Comparison of ENCODE assay signal across 8 cellular contexts in genomic region chr7:43758861-43759683, GRCh38. TPM values are rescaled to one million over a fixed set of nuclear protein-coding genes. Genes with fewer than 3 reads are reported as not detected.
DNase-seq lines count a peak whose midpoint lies in the region; ATAC-seq, FAIRE-seq and TF ChIP-seq lines count a peak whose summit lies in the region.

No MANE protein-coding gene starts in this region.

- peak overlapping the region; percentile 81 for H3K4me3 Mint-ChIP-seq in activated T-helper 17 cell treated with anti-CD3 and anti-CD28 coated beads, Interleukin-2, amount 50 U/mL, for 72 hours
- H3K4me3 Mint-ChIP-seq in neural crest cell = peak overlapping the region; percentile 86

- peak overlapping the region; percentile 59 for H3K27ac Mint-ChIP-seq in activated T-helper 17 cell treated with anti-CD3 and anti-CD28 coated beads, Interleukin-2, amount 50 U/mL, for 72 hours
- H3K27ac Mint-ChIP-seq in neural crest cell (ENCODE audit: unreplicated experiment) = no peak overlapping the region

- no peaks in the 10 kb centered on the region for H3K27me3 Mint-ChIP-seq in activated T-helper 17 cell treated with anti-CD3 and anti-CD28 coated beads, Interleukin-2, amount 50 U/mL, for 72 hours
- peaks cover 27% of the 10 kb centered on the region for H3K27me3 Mint-ChIP-seq in neural crest cell (ENCODE audit: low read depth)

- peak; percentile 45 for ATAC-seq in HG02763 (IDR thresholded peaks at IDR 0.05; ENCODE audit: unreplicated experiment)
- ATAC-seq in activated T-helper 17 cell treated with anti-CD3 and anti-CD28 coated beads, Interleukin-2, amount 50 U/mL, for 72 hours (replicated peaks) = peak; percentile 73
- peak; percentile 80 for ATAC-seq in upper lobe of right lung

- H3K4me3 ChIP-seq in NT2/D1 (ENCODE audit: insufficient read length, low read depth) = peak overlapping the region; percentile 70
- H3K4me3 ChIP-seq in fibroblast of the aortic adventitia (ENCODE audit: low read depth, low read length) = peak overlapping the region; percentile 77
- peak overlapping the region; percentile 84 for H3K4me3 ChIP-seq in upper lobe of right lung

- H3K9me3 Mint-ChIP-seq in activated T-helper 17 cell treated with anti-CD3 and anti-CD28 coated beads, Interleukin-2, amount 50 U/mL, for 72 hours = no peaks in the 10 kb centered on the region
- H3K9me3 Mint-ChIP-seq in neural crest cell = no peaks in the 10 kb centered on the region

- H3K4me1 Mint-ChIP-seq in activated T-helper 17 cell treated with anti-CD3 and anti-CD28 coated beads, Interleukin-2, amount 50 U/mL, for 72 hours = peaks cover 23% of the 10 kb centered on the region
- peaks cover 27% of the 10 kb centered on the region for H3K4me1 Mint-ChIP-seq in neural crest cell

- intact Hi-C loops in upper lobe of right lung (cut with DNase I) = no loop called here

- FAIRE-seq in GM12892 (lab: Jason Lieb, UNC) = no peak

- no peaks in the 10 kb centered on the region for H3K36me3 ChIP-seq in NT2/D1 (ENCODE audit: insufficient read depth, insufficient read length, low read length)
- H3K36me3 ChIP-seq in upper lobe of right lung = no peaks in the 10 kb centered on the region

- H3K27ac ChIP-seq in 22Rv1 = peak overlapping the region; percentile 58
- peak overlapping the region; percentile 87 for H3K27ac ChIP-seq in upper lobe of right lung

- peak overlapping the region; percentile 68 for H3K9ac ChIP-seq in NT2/D1 (ENCODE audit: insufficient read length, low read depth)

- H3K4me1 ChIP-seq in NT2/D1 (ENCODE audit: insufficient read depth, insufficient read length) (no peaks in the 10 kb centered on the region), upper lobe of right lung (peaks cover 31% of the 10 kb centered on the region)

- peak; percentile 48 for DNase-seq in GM12892 (ENCODE audit: insufficient read length)
- DNase-seq in NT2/D1 (ENCODE audit: low read depth, low spot score) = no peak
- peak; percentile 40 for DNase-seq in fibroblast of the aortic adventitia (ENCODE audit: low read depth)
- peak; percentile 41 for DNase-seq in neural crest cell (ENCODE audit: low read depth, low spot score)
- no peak for DNase-seq in upper lobe of right lung

- TF ChIP-seq CTCF in 22Rv1 (IDR thresholded peaks at IDR 0.05) (no peak), fibroblast of the aortic adventitia (IDR thresholded peaks at IDR 0.05; ENCODE audit: insufficient read depth, low read length) (no peak), neural crest cell (conservative IDR thresholded peaks at IDR 0.05) (no peak), upper lobe of right lung (IDR thresholded peaks at IDR 0.05) (no peak)

- no peaks in the 10 kb centered on the region for H3K9me3 ChIP-seq in NT2/D1 (ENCODE audit: insufficient read depth, low read length)
- H3K9me3 ChIP-seq in upper lobe of right lung = no peaks in the 10 kb centered on the region

- H3K36me3 Mint-ChIP-seq in activated T-helper 17 cell treated with anti-CD3 and anti-CD28 coated beads, Interleukin-2, amount 50 U/mL, for 72 hours (ENCODE audit: low read depth) = no peaks in the 10 kb centered on the region
- no peaks in the 10 kb centered on the region for H3K36me3 Mint-ChIP-seq in neural crest cell (ENCODE audit: low read depth)

- TF ChIP-seq POLR2A in GM12892 (IDR thresholded peaks at IDR 0.05; ENCODE audit: low read depth, low read length) = no peak; the same call in 1 of the 2 replicates

- H3K27me3 ChIP-seq in NT2/D1 (ENCODE audit: insufficient read depth, insufficient read length) (peaks cover 28% of the 10 kb centered on the region), upper lobe of right lung (no peaks in the 10 kb centered on the region)

RNA-seq across cellular contexts. Expression of gene BLVRA, which starts 0.6 kb away (rescaled TPM):
- polyA plus RNA-seq in GM12892 (2012; ENCODE audit: missing spikeins) = 82.6 TPM
- total RNA-seq in activated T-helper 17 cell treated with anti-CD3 and anti-CD28 coated beads, Interleukin-2, amount 50 U/mL, for 72 hours = 10 to 100 TPM; 17.8 to 21.8 TPM
- 24.0 and 60.3 TPM in 2 replicates for total RNA-seq in fibroblast of the aortic adventitia (ENCODE audit: low replicate concordance)
- total RNA-seq in neural crest cell = 31.3 and 31.6 TPM in 2 replicates
- total RNA-seq in upper lobe of right lung = 104 TPM

RNA-seq across cellular contexts. Expression of gene COA1, which starts 29.7 kb away (rescaled TPM):
- 124 TPM for polyA plus RNA-seq in GM12892 (2012; ENCODE audit: missing spikeins)
- 10 to 100 TPM; 36.1 to 46.2 TPM for total RNA-seq in activated T-helper 17 cell treated with anti-CD3 and anti-CD28 coated beads, Interleukin-2, amount 50 U/mL, for 72 hours
- total RNA-seq in fibroblast of the aortic adventitia (ENCODE audit: low replicate concordance) (13.2 and 71.4 TPM in 2 replicates), neural crest cell (102 and 116 TPM in 2 replicates), upper lobe of right lung (47.9 TPM)

Comparison
In these comparisons a context has a peak if more than half of its experiments do, and no peak if none do; other contexts are left out.
1. DNase-seq: peak in GM12892 (single experiment), fibroblast of the aortic adventitia (single experiment) and neural crest cell (single experiment); none in NT2/D1 (single experiment) and upper lobe of right lung (single experiment).
2. Peak in every context shown above with its lines, with median percentiles within 50 percentile points of each other: ATAC-seq and H3K4me3 ChIP-seq.